Comparison of ENCODE assay signal across 13 cellular contexts in the genomic region with DNA sequence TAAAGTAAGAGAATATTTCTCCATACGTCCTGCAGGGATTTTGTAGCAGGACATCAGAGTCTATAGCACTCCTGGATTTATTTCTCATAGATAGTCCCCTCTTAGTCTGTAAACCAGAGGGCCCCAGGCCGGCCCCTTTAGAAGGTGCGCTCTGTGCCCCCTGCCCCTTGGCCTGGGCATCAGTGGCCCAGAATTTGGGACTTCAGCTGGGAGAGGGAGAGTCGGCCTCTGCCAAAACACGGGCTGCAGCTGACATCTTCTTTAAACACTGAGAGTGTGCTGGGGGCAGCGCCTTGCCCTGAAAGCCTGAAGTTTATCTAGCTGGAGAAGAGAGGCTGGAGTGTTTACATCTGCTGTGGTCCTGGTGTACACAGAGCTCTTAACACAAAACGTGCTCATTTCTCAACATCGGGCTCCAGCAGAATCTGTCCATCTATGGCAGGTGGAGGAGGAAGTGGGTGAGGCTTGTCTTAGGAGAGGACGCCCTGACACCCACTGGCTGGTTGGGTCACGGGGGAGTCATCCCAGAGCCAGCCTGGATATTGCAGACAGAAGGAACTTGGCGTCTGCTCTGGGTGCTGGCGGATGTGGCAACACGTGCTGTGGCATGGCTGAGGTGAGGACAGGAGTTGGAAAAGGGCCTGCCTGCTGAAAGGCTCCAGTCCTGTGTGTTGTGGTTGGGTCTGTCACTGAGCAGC. TPM values are rescaled to one million over a fixed set of nuclear protein-coding genes. Genes with fewer than 3 reads are reported as not detected.
DNase-seq lines count a peak whose midpoint lies in the region; ATAC-seq and TF ChIP-seq lines count a peak whose summit lies in the region.
"Had no signal": no experiment of that assay in that cellular context is flagged by ENCODE, and none has a peak within 500 bp of the region (broad histone marks: within the 10 kb centered on the region; RNA-seq: fewer than 3 reads in every experiment).

No MANE protein-coding gene starts in this region.

- H3K9me3 ChIP-seq in muscle layer of colon (ENCODE audit: low read length) (no peaks in the 10 kb centered on the region), body of pancreas (no peaks in the 10 kb centered on the region)

- H3K27ac Mint-ChIP-seq in dendritic cell treated with granulocyte-macrophage colony-stimulating factor and Interleukin-4, amounts not matched to agents 40 ng/mL and 50 ng/mL, for 4 days = peak overlapping the region; percentile 5
- peak overlapping the region in 1 of 2 donors; percentile 13 for H3K27ac Mint-ChIP-seq in T-cell
- H3K27ac Mint-ChIP-seq: T-helper 2 cell treated with Interferon-gamma antibody and Interleukin-4, amounts not matched to agents 5 μg/mL and 100 μg/mL, for 36 hours had no signal

- H3K4me1 ChIP-seq in muscle layer of colon (ENCODE audit: insufficient read depth, low read length) = peaks cover 64% of the 10 kb centered on the region
- H3K4me1 ChIP-seq in body of pancreas = peaks cover 9% of the 10 kb centered on the region

- H3K4me3 ChIP-seq in muscle layer of colon (ENCODE audit: low read depth in 1 of 2, low read length in 2 of 2) = no peak overlapping the region
- no peak overlapping the region for H3K4me3 ChIP-seq in body of pancreas

- intact Hi-C loops in dendritic cell treated with granulocyte-macrophage colony-stimulating factor and Interleukin-4, amounts not matched to agents 40 ng/mL and 50 ng/mL, for 4 days (cut with micrococcal nuclease) = loop anchor here (10.0 kb wide), 1 partner anchor 213 kb away; the partner anchor contains the start of gene FAM241B
- intact Hi-C loops in body of pancreas (cut with DNase I) = no loop called here

- no peak for ATAC-seq in GM21526 (IDR thresholded peaks at IDR 0.05; ENCODE audit: low FRiP score, unreplicated experiment)
- no peak for ATAC-seq in body of pancreas
- no peak for ATAC-seq in HG02678 (IDR thresholded peaks at IDR 0.05; ENCODE audit: unreplicated experiment)
- ATAC-seq in T-cell (replicated peaks in 1 of 4) = no peak

- H3K27ac ChIP-seq in muscle layer of colon (ENCODE audit: low read depth, low read length) (peak overlapping the region; percentile 93), body of pancreas (no peak overlapping the region)
- H3K27ac ChIP-seq: epithelial cell of prostate had no signal

- TF ChIP-seq CTCF in body of pancreas (IDR thresholded peaks at IDR 0.05) = no peak

- no peaks in the 10 kb centered on the region for H3K27me3 ChIP-seq in muscle layer of colon (ENCODE audit: control insufficient read depth in 1 of 2, insufficient read depth in 2 of 2, low read length in 2 of 2)
- no peaks in the 10 kb centered on the region for H3K27me3 ChIP-seq in body of pancreas

- H3K27me3 Mint-ChIP-seq in dendritic cell treated with granulocyte-macrophage colony-stimulating factor and Interleukin-4, amounts not matched to agents 40 ng/mL and 50 ng/mL, for 4 days = peaks cover 5% of the 10 kb centered on the region
- H3K27me3 Mint-ChIP-seq in T-cell = no peaks in the 10 kb centered on the region

- H3K9me3 Mint-ChIP-seq in dendritic cell treated with granulocyte-macrophage colony-stimulating factor and Interleukin-4, amounts not matched to agents 40 ng/mL and 50 ng/mL, for 4 days = no peaks in the 10 kb centered on the region
- no peaks in the 10 kb centered on the region for H3K9me3 Mint-ChIP-seq in T-cell
- H3K9me3 Mint-ChIP-seq: T-helper 2 cell treated with Interferon-gamma antibody and Interleukin-4, amounts not matched to agents 5 μg/mL and 100 μg/mL, for 36 hours had no signal

- CTCF ChIA-PET in T-cell (lab: Charles Lee) = interaction anchor here in 1 of 2 donors (0.5 to 0.8 kb wide), 3 partner anchors 18 to 215 kb away, joined by 3 read pairs; no protein-coding TSS in a partner anchor

- 61 to 72% methylated on average over 11 to 13 of the region's 13 CpGs for WGBS in body of pancreas, 2 donors

- H3K36me3 ChIP-seq in muscle layer of colon (ENCODE audit: insufficient read depth, low read length) (no peaks in the 10 kb centered on the region), body of pancreas (replicated peaks in 1 of 2; ENCODE audit: insufficient read depth in 1 of 2, low read depth in 2 of 2) (no peaks in the 10 kb centered on the region)

- no peaks in the 10 kb centered on the region for H3K36me3 Mint-ChIP-seq in dendritic cell treated with granulocyte-macrophage colony-stimulating factor and Interleukin-4, amounts not matched to agents 40 ng/mL and 50 ng/mL, for 4 days (ENCODE audit: low read depth)
- no peaks in the 10 kb centered on the region for H3K36me3 Mint-ChIP-seq in T-cell

- H3K9ac ChIP-seq in muscle layer of colon (ENCODE audit: low read length) = peak overlapping the region; percentile 36

- peak; percentile 96 for DNase-seq in DMS153 (lab: John Stamatoyannopoulos, UW)
- DNase-seq in NCI-H2029 (lab: John Stamatoyannopoulos, UW) = peak; percentile 95
- no peak for DNase-seq in body of pancreas
- no peak for DNase-seq in T-cell
- DNase-seq: Karpas-422; NK-92 treated with Interleukin-12 subunit alpha and Interleukin-12 subunit beta, amount 100 ng/mL, for 24 hours; stimulated activated CD4-positive, alpha-beta T cell treated with anti-CD3 and anti-CD28 coated beads, Interleukin-1b, Interleukin-23, amount 100 ng/mL, for 48 hours had no signal

- H3K4me1 Mint-ChIP-seq in dendritic cell treated with granulocyte-macrophage colony-stimulating factor and Interleukin-4, amounts not matched to agents 40 ng/mL and 50 ng/mL, for 4 days (ENCODE audit: low read depth) = peaks cover 35% of the 10 kb centered on the region
- H3K4me1 Mint-ChIP-seq in T-cell = peaks cover 41 to 47% (median 42%) of the 10 kb centered on the region in 3 donors

- no peak for TF ChIP-seq POLR2A in body of pancreas (IDR thresholded peaks at IDR 0.05)

- H3K4me3 Mint-ChIP-seq in dendritic cell treated with granulocyte-macrophage colony-stimulating factor and Interleukin-4, amounts not matched to agents 40 ng/mL and 50 ng/mL, for 4 days = no peak overlapping the region
- H3K4me3 Mint-ChIP-seq in T-cell = no peak overlapping the region
- H3K4me3 Mint-ChIP-seq: T-helper 2 cell treated with Interferon-gamma antibody and Interleukin-4, amounts not matched to agents 5 μg/mL and 100 μg/mL, for 36 hours had no signal

- POLR2A ChIA-PET in T-cell (lab: Charles Lee) = no interaction called here

RNA-seq across cellular contexts. Expression of gene TACR2, which starts 5.0 kb away (rescaled TPM):
- total RNA-seq in body of pancreas = under 1 TPM in 1 of 2 donors, not detected in 1; 0.66 TPM
- total RNA-seq in T-cell = not detected

RNA-seq across cellular contexts. Expression of gene TSPAN15, which starts 29.5 kb away (rescaled TPM):
- total RNA-seq in body of pancreas (10 to 100 TPM; 20.0 to 32.0 TPM), T-cell (1 to 10 TPM; 2.9 to 8.2 (median 6.2) TPM)

Comparison
In these comparisons a context has a peak if more than half of its experiments do, and no peak if none do; other contexts are left out.
1. DNase-seq: peak in DMS153 (single experiment) and NCI-H2029 (single experiment); none in body of pancreas (0 of 4) and T-cell (0 of 34).